Comparison of ENCODE assay signal across 18 cellular contexts in genomic region chr5:109034276-109034675, GRCh38.
DNase-seq lines count a peak whose midpoint lies in the region; ATAC-seq lines count a peak whose summit lies in the region.
"Had no signal": no experiment of that assay in that cellular context is flagged by ENCODE, and none has a peak within 500 bp of the region (broad histone marks: within the 10 kb centered on the region; RNA-seq: fewer than 3 reads in every experiment).

No MANE protein-coding gene starts in this region.

- DNase-seq in left kidney (ENCODE audit: low read depth, low spot score) (peak; percentile 32), 8988T (no peak), NCI-H1417 treated with DMSO at 0.1 percent for 48 hours (lab: John Stamatoyannopoulos, UW) (no peak)
- DNase-seq: activated CD8-positive, alpha-beta T cell treated with anti-CD3 and anti-CD28 coated beads, Interleukin-2, amount 10 ng/mL, durations not matched to agents 7 days and 5 days; activated naive CD8-positive, alpha-beta T cell treated with anti-CD3 and anti-CD28 coated beads for 36 hours; activated T-cell treated with anti-CD3 and anti-CD28 coated beads, Interleukin-2, amount 50 U/mL, for 48 hours; body of pancreas; colonic mucosa; NCI-H774; PC-9; stimulated activated CD4-positive, alpha-beta T cell treated with anti-CD3 and anti-CD28 coated beads, Interleukin-1b, Interleukin-23, amount 100 ng/mL, for 48 hours had no signal

- ATAC-seq in GM18502 (IDR thresholded peaks at IDR 0.05; ENCODE audit: poor library complexity, unreplicated experiment) (peak; percentile 62), GM19463 (IDR thresholded peaks at IDR 0.05; ENCODE audit: unreplicated experiment) (peak; percentile 65), HG02884 (IDR thresholded peaks at IDR 0.05; ENCODE audit: unreplicated experiment) (peak; percentile 72), GM21381 (IDR thresholded peaks at IDR 0.05; ENCODE audit: unreplicated experiment) (no peak), HG03457 (IDR thresholded peaks at IDR 0.05; ENCODE audit: unreplicated experiment) (no peak)
- ATAC-seq: activated CD8-positive, alpha-beta T cell treated with anti-CD3 and anti-CD28 coated beads, Interleukin-2, amount 10 ng/mL, durations not matched to agents 7 days and 5 days; body of pancreas; sciatic nerve; WTC11 had no signal

Comparison
In these comparisons a context has a peak if more than half of its experiments do, and no peak if none do; other contexts are left out.
1. ATAC-seq: peak in GM18502 (single experiment), GM19463 (single experiment) and HG02884 (single experiment); none in GM21381 (single experiment) and HG03457 (single experiment).